Comparison of ENCODE assay signal across 9 cellular contexts in genomic region chr18:21194871-21195771, GRCh38. TPM values are rescaled to one million over a fixed set of nuclear protein-coding genes. Genes with fewer than 3 reads are reported as not detected.
DNase-seq lines count a peak whose midpoint lies in the region; ATAC-seq and TF ChIP-seq lines count a peak whose summit lies in the region.
"Had no signal": no experiment of that assay in that cellular context is flagged by ENCODE, and none has a peak within 500 bp of the region (broad histone marks: within the 10 kb centered on the region; RNA-seq: fewer than 3 reads in every experiment).

No MANE protein-coding gene starts in this region.

- no peak overlapping the region for H2BK15ac ChIP-seq in mesendoderm (replicated peaks; ENCODE audit: low read depth)

- no peak overlapping the region for H3K4me3 ChIP-seq in mesendoderm (ENCODE audit: low read length)
- H3K4me3 ChIP-seq: skin epidermis had no signal

- H2BK5ac ChIP-seq in mesendoderm (ENCODE audit: low read length) = no peak overlapping the region

- H3K23ac ChIP-seq in mesendoderm (ENCODE audit: low read length) = no peak overlapping the region

- no peak overlapping the region for H3K9ac ChIP-seq in mesendoderm (ENCODE audit: low read length)

- POLR2A ChIA-PET in HEK293T (lab: Yijun Ruan, JAX) = interaction anchor here (0.5 kb wide), 1 partner anchor 45 kb away, joined by 3 read pairs; no protein-coding TSS in a partner anchor

- H4K8ac ChIP-seq in mesendoderm (ENCODE audit: low read depth, low read length) = no peak overlapping the region

- no peak overlapping the region for H3K56ac ChIP-seq in mesendoderm (ENCODE audit: low read length)

- no peak overlapping the region for H4K5ac ChIP-seq in mesendoderm (ENCODE audit: low read length)

- no CpG with 5 or more reads among the region's 4 CpGs for WGBS in mesendoderm (ENCODE audit: extremely low coverage, insufficient coverage, low lambda C conversion rate)

- no peak overlapping the region for H3K4me2 ChIP-seq in mesendoderm (ENCODE audit: low read length)

- H3K4me1 ChIP-seq in mesendoderm (ENCODE audit: control insufficient read depth, low read depth, low read length) = no peaks in the 10 kb centered on the region

- no peak overlapping the region for H3K27ac ChIP-seq in mesendoderm (ENCODE audit: low read depth, low read length)
- H3K27ac ChIP-seq: skin epidermis had no signal

- H3K36me3 ChIP-seq in mesendoderm (ENCODE audit: control insufficient read depth, insufficient read depth, low read length) = no peaks in the 10 kb centered on the region

- H2AK5ac ChIP-seq in mesendoderm (ENCODE audit: low read length) = no peak overlapping the region

- CTCF ChIA-PET in HEK293T (lab: Yijun Ruan, JAX) = interaction anchor here (0.6 to 1.9 kb wide), 11 partner anchors 15 to 895 kb away, joined by 3 to 7 read pairs (median 3); no protein-coding TSS in a partner anchor

- no peak overlapping the region for H3K4ac ChIP-seq in mesendoderm (ENCODE audit: low read depth, low read length)

- no peak for ATAC-seq in HG03469 (IDR thresholded peaks at IDR 0.05; ENCODE audit: unreplicated experiment)
- no peak for ATAC-seq in HG02759 (IDR thresholded peaks at IDR 0.05; ENCODE audit: unreplicated experiment)
- no peak for ATAC-seq in GM18511 (IDR thresholded peaks at IDR 0.05; ENCODE audit: unreplicated experiment)

- H2BK120ac ChIP-seq in mesendoderm (ENCODE audit: low read depth, low read length) = no peak overlapping the region

- no peak overlapping the region for H3K18ac ChIP-seq in mesendoderm (ENCODE audit: low read length)

- H3K79me2 ChIP-seq in mesendoderm (ENCODE audit: control insufficient read depth, insufficient read depth, low read length) = no peaks in the 10 kb centered on the region

- in situ Hi-C loops in Caki2 (cut with HindIII; ENCODE audit: low pct_unique_long_range_greater_than_20kb, low sequenced_read_pairs) = no loop called here

- no peaks in the 10 kb centered on the region for H3K79me1 ChIP-seq in mesendoderm (ENCODE audit: low read length)

- no peaks in the 10 kb centered on the region for H3K27me3 ChIP-seq in mesendoderm (ENCODE audit: insufficient read depth, low read length, poor library complexity)

- DNase-seq in Caki2 (ENCODE audit: low read depth) (peak; percentile 32), HEK293T (ENCODE audit: extremely low spot score) (peak; percentile 38), NCI-H748 (lab: John Stamatoyannopoulos, UW; ENCODE audit: unreplicated experiment) (peak; percentile 55), cerebellar cortex (ENCODE audit: low spot score) (peak; percentile 62), mesendoderm (peak; percentile 42)

TF ChIP-seq in HEK293T, 16 proteins besides CTCF, POLR2A, EP300 and RAD21:
- no peak for TF ChIP-seq LEF1 (IDR thresholded peaks at IDR 0.05; ENCODE audit: borderline replicate concordance)
- TF ChIP-seq ELF4 (IDR thresholded peaks at IDR 0.05) = no peak
- no peak for TF ChIP-seq L3MBTL2 (conservative IDR thresholded peaks at IDR 0.05)
- no peak for TF ChIP-seq ZNF384 (IDR thresholded peaks at IDR 0.05)
- TF ChIP-seq BHLHE40 (IDR thresholded peaks at IDR 0.05; ENCODE audit: borderline replicate concordance) = no peak
- no peak for TF ChIP-seq FOXA1 (IDR thresholded peaks at IDR 0.05)
- TF ChIP-seq ARNT (IDR thresholded peaks at IDR 0.05) = no peak; the same call in none of the 2 replicates
- TF ChIP-seq FOXK2 (IDR thresholded peaks at IDR 0.05) = no peak
- TF ChIP-seq CTBP1 (IDR thresholded peaks at IDR 0.05; ENCODE audit: borderline replicate concordance) = no peak
- TF ChIP-seq HDGF (IDR thresholded peaks at IDR 0.05; ENCODE audit: borderline replicate concordance) = no peak
- TF ChIP-seq PKNOX1 (IDR thresholded peaks at IDR 0.05) = no peak
- TF ChIP-seq SP1 (IDR thresholded peaks at IDR 0.05) = no peak

RNA-seq across cellular contexts. Expression of gene GREB1L, which starts 46.9 kb away (rescaled TPM):
- total RNA-seq in Caki2 (2014; rRNA removed; shearing (Covaris generic); ENCODE audit: low replicate concordance) = 0.72 and 2.0 TPM in 2 replicates
- polyA plus RNA-seq in mesendoderm (2013, experiment 1 of 2) = 0.03 TPM
- 0.01 TPM for polyA plus RNA-seq in mesendoderm (2013, experiment 2 of 2)
